Comparison of ENCODE assay signal across 15 cellular contexts in genomic region chr20:5540091-5540490, GRCh38.
DNase-seq lines count a peak whose midpoint lies in the region; ATAC-seq, FAIRE-seq and TF ChIP-seq lines count a peak whose summit lies in the region.
"Had no signal": no experiment of that assay in that cellular context is flagged by ENCODE, and none has a peak within 500 bp of the region (broad histone marks: within the 10 kb centered on the region; RNA-seq: fewer than 3 reads in every experiment).

No MANE protein-coding gene starts in this region.

- no peak for DNase-seq in CD14-positive monocyte (ENCODE audit: low spot score)
- no peak for DNase-seq in GM12892 (ENCODE audit: insufficient read length)
- no peak for DNase-seq in foreskin fibroblast
- no peak for DNase-seq in NCI-H2171 treated with DMSO at 0.1 percent for 48 hours (lab: John Stamatoyannopoulos, UW)
- DNase-seq: Calu3; CD4-positive, alpha-beta T cell; DMS 273 treated with DMSO at 0.1 percent for 48 hours; GOT3; H9; HFFc6 had no signal

- no peak overlapping the region for H3K4me3 ChIP-seq in foreskin fibroblast (ENCODE audit: low read depth in 1 of 2, low read length in 2 of 2)
- H3K4me3 ChIP-seq: BLaER1, K562 had no signal

- TF ChIP-seq CTCF in CD14-positive monocyte (IDR thresholded peaks at IDR 0.05) (no peak), foreskin fibroblast (IDR thresholded peaks at IDR 0.05; ENCODE audit: low read depth, low read length) (no peak)

- H3K27me3 Mint-ChIP-seq in CD14-positive monocyte (ENCODE audit: low read depth in 3 of 3) = peaks cover 0 to 1% (median 1%) of the 10 kb centered on the region in 3 donors
- no peaks in the 10 kb centered on the region for H3K27me3 Mint-ChIP-seq in dendritic cell treated with granulocyte-macrophage colony-stimulating factor and Interleukin-4, amounts not matched to agents 40 ng/mL and 50 ng/mL, for 4 days
- H3K27me3 Mint-ChIP-seq: CD4-positive, alpha-beta T cell had no signal

- 0 out of 2 replicates have a peak, but pooled peaks have one; percentile 27 for TF ChIP-seq POLR2A in GM12892 (IDR thresholded peaks at IDR 0.05; ENCODE audit: low read depth, low read length)

- FAIRE-seq in GM12892 (lab: Jason Lieb, UNC) = no peak
- FAIRE-seq: GM19239, K562 had no signal

- peaks cover 22% of the 10 kb centered on the region for H3K4me1 Mint-ChIP-seq in CD14-positive monocyte
- H3K4me1 Mint-ChIP-seq in dendritic cell treated with granulocyte-macrophage colony-stimulating factor and Interleukin-4, amounts not matched to agents 40 ng/mL and 50 ng/mL, for 4 days (ENCODE audit: low read depth) = peaks cover 64% of the 10 kb centered on the region

- no peak for ATAC-seq in HG03439 (IDR thresholded peaks at IDR 0.05; ENCODE audit: unreplicated experiment)
- ATAC-seq: K562 had no signal

- intact Hi-C loops in CD14-positive monocyte (cut with micrococcal nuclease) = loop anchor here in 1 of 2 donors (10.0 kb wide), 1 partner anchor 55 kb away; no protein-coding TSS in a partner anchor
- intact Hi-C loops in dendritic cell treated with granulocyte-macrophage colony-stimulating factor and Interleukin-4, amounts not matched to agents 40 ng/mL and 50 ng/mL, for 4 days (cut with micrococcal nuclease) = no loop called here

- H3K27ac Mint-ChIP-seq in CD14-positive monocyte = peak overlapping the region in 5 of 7 donors; percentile 46 to 88 (median 62)
- peak overlapping the region; percentile 69 for H3K27ac Mint-ChIP-seq in dendritic cell treated with granulocyte-macrophage colony-stimulating factor and Interleukin-4, amounts not matched to agents 40 ng/mL and 50 ng/mL, for 4 days
- H3K27ac Mint-ChIP-seq: CD4-positive, alpha-beta T cell; HFFc6 had no signal

- peaks cover 0 to 2% (median 0%) of the 10 kb centered on the region in 7 donors for H3K9me3 Mint-ChIP-seq in CD14-positive monocyte
- H3K9me3 Mint-ChIP-seq in dendritic cell treated with granulocyte-macrophage colony-stimulating factor and Interleukin-4, amounts not matched to agents 40 ng/mL and 50 ng/mL, for 4 days = no peaks in the 10 kb centered on the region
- H3K9me3 Mint-ChIP-seq: CD4-positive, alpha-beta T cell; H9; HFFc6 had no signal

- H3K36me3 Mint-ChIP-seq in CD14-positive monocyte = peaks cover 27 to 35% of the 10 kb centered on the region in 2 donors
- H3K36me3 Mint-ChIP-seq in dendritic cell treated with granulocyte-macrophage colony-stimulating factor and Interleukin-4, amounts not matched to agents 40 ng/mL and 50 ng/mL, for 4 days (ENCODE audit: low read depth) = peaks cover 52% of the 10 kb centered on the region

- no peak overlapping the region for H3K4me3 Mint-ChIP-seq in CD14-positive monocyte
- H3K4me3 Mint-ChIP-seq in dendritic cell treated with granulocyte-macrophage colony-stimulating factor and Interleukin-4, amounts not matched to agents 40 ng/mL and 50 ng/mL, for 4 days = no peak overlapping the region
- H3K4me3 Mint-ChIP-seq: CD4-positive, alpha-beta T cell; H9; HFFc6 had no signal
